Comparison of ENCODE assay signal across 28 cellular contexts in the genomic region with DNA sequence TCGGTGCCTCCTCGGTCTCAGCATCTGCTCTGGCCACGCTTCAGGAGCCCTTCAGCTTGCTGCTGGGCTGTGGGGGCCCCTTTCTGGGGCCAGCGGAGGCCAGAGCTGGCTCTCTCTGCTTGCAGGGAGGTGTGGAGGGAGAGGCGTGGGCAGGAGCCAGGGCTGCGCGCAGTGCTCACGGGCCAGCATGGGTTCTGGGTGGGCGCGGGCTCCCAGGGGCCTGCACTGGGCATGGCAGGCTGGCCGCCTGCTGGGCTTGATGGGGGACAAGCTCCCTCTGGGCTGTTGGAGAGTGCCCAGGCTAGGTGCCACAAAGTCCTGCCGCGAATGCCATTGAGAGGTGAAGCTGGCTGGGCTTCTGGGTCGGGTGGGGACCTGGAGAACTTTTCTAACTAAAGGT.
"Had no signal": no experiment of that assay in that cellular context is flagged by ENCODE, and none has a peak within 500 bp of the region (broad histone marks: within the 10 kb centered on the region; RNA-seq: fewer than 3 reads in every experiment).

No MANE protein-coding gene starts in this region.

- H3K4me3 ChIP-seq: stomach, suprapubic skin, testis, thoracic aorta, thyroid gland, tibial artery, tibial nerve, transverse colon, upper lobe of left lung, upper lobe of right lung, uterus, vagina had no signal

- H3K9me3 Mint-ChIP-seq: stimulated activated effector memory CD8-positive, alpha-beta T cell treated with anti-CD3 and anti-CD28 coated beads, Interleukin-12 subunit alpha, Interleukin-12 subunit beta, amount 100 ng/mL, for 72 hours; type B pancreatic cell had no signal

- H3K4me1 ChIP-seq: stomach, suprapubic skin, testis, thyroid gland, tibial artery, tibial nerve, transverse colon, upper lobe of left lung, upper lobe of right lung, uterus had no signal

- H3K36me3 Mint-ChIP-seq: stimulated activated effector memory CD8-positive, alpha-beta T cell treated with anti-CD3 and anti-CD28 coated beads, Interleukin-12 subunit alpha, Interleukin-12 subunit beta, amount 100 ng/mL, for 72 hours; type B pancreatic cell had no signal

- H3K4me3 Mint-ChIP-seq: stimulated activated effector memory CD8-positive, alpha-beta T cell treated with anti-CD3 and anti-CD28 coated beads, Interleukin-12 subunit alpha, Interleukin-12 subunit beta, amount 100 ng/mL, for 72 hours; stimulated activated naive B cell treated with anti-CD40 and anti-IgM and Interleukin-4, amounts not matched to agents 10 μg/mL and 1 μg/mL and 100 μg/mL, for 72 hours; stimulated activated naive CD8-positive, alpha-beta T cell treated with anti-CD3 and anti-CD28 coated beads, Interleukin-15, amount 100 ng/mL, for 72 hours; stimulated activated naive CD8-positive, alpha-beta T cell treated with anti-CD3 and anti-CD28 coated beads, Interleukin-15, Interleukin-2, amounts not matched to agents 100 ng/mL and 50 ng/mL, for 24 hours; type B pancreatic cell had no signal

- FAIRE-seq: urothelium cell line had no signal

- H3K27ac ChIP-seq: stomach, suprapubic skin, testis, thoracic aorta, thyroid gland, tibial artery, tibial nerve, transverse colon, upper lobe of left lung, upper lobe of right lung, uterus, vagina had no signal

- H3K27me3 Mint-ChIP-seq: stimulated activated naive B cell treated with anti-CD40 and anti-IgM and Interleukin-4, amounts not matched to agents 10 μg/mL and 1 μg/mL and 100 μg/mL, for 72 hours; stimulated activated naive CD8-positive, alpha-beta T cell treated with anti-CD3 and anti-CD28 coated beads, Interleukin-15, amount 100 ng/mL, for 72 hours; stimulated activated naive CD8-positive, alpha-beta T cell treated with anti-CD3 and anti-CD28 coated beads, Interleukin-15, Interleukin-2, amounts not matched to agents 100 ng/mL and 50 ng/mL, for 24 hours; type B pancreatic cell had no signal

- DNase-seq: stimulated activated CD4-positive, alpha-beta T cell treated with anti-CD3 and anti-CD28 coated beads, Interleukin-2, amount 100 ng/mL, for 48 hours; stimulated activated CD4-positive, alpha-beta T cell treated with anti-CD3 and anti-CD28 coated beads, Interleukin-4, amount 100 ng/mL, for 1 hour; stimulated activated CD4-positive, alpha-beta T cell treated with anti-CD3 and anti-CD28 coated beads, Interleukin-4, amount 100 ng/mL, for 24 hours; stimulated activated CD4-positive, alpha-beta T cell treated with anti-CD3 and anti-CD28 coated beads, Interleukin-4, amount 100 ng/mL, for 4 hours; stimulated activated CD8-positive, alpha-beta memory T cell treated with anti-CD3 and anti-CD28 coated beads, Interleukin-4, amount 100 ng/mL, for 48 hours; stimulated activated naive B cell treated with anti-CD40 and anti-IgM and Interleukin-4, amounts not matched to agents 10 μg/mL and 1 μg/mL and 100 μg/mL, for 72 hours; stimulated activated naive CD4-positive, alpha-beta T cell; stimulated activated naive CD4-positive, alpha-beta T cell treated with Interleukin-2 at 50 U/mL for 16 hours; stimulated activated naive CD8-positive, alpha-beta T cell treated with anti-CD3 and anti-CD28 coated beads, Interleukin-15, amount 100 ng/mL, for 72 hours; stimulated activated naive CD8-positive, alpha-beta T cell treated with anti-CD3 and anti-CD28 coated beads, Interleukin-15, Interleukin-2, amounts not matched to agents 100 U/mL and 50 U/mL, for 24 hours; stomach; substantia nigra; testis; thyroid gland; tibial artery; transverse colon; trophoblast cell; upper lobe of right lung; uterus had no signal

- H3K36me3 ChIP-seq: stomach, suprapubic skin, thoracic aorta, thyroid gland, tibial artery, tibial nerve, transverse colon, upper lobe of left lung, upper lobe of right lung, uterus, vagina had no signal

- H3K9me3 ChIP-seq: suprapubic skin, testis, thyroid gland, tibial artery, transverse colon, upper lobe of left lung, upper lobe of right lung, uterus, vagina had no signal

- H3K4me1 Mint-ChIP-seq: stimulated activated naive B cell treated with anti-CD40 and anti-IgM and Interleukin-4, amounts not matched to agents 10 μg/mL and 1 μg/mL and 100 μg/mL, for 72 hours had no signal

- H3K27ac Mint-ChIP-seq: stimulated activated effector memory CD8-positive, alpha-beta T cell treated with anti-CD3 and anti-CD28 coated beads, Interleukin-12 subunit alpha, Interleukin-12 subunit beta, amount 100 ng/mL, for 72 hours; stimulated activated naive B cell treated with anti-CD40 and anti-IgM and Interleukin-4, amounts not matched to agents 10 μg/mL and 1 μg/mL and 100 μg/mL, for 72 hours; stimulated activated naive CD8-positive, alpha-beta T cell treated with anti-CD3 and anti-CD28 coated beads, Interleukin-15, amount 100 ng/mL, for 72 hours; stimulated activated naive CD8-positive, alpha-beta T cell treated with anti-CD3 and anti-CD28 coated beads, Interleukin-15, Interleukin-2, amounts not matched to agents 100 ng/mL and 50 ng/mL, for 24 hours; type B pancreatic cell had no signal

- ATAC-seq: stimulated activated effector memory CD8-positive, alpha-beta T cell treated with anti-CD3 and anti-CD28 coated beads, Interleukin-12 subunit alpha, Interleukin-12 subunit beta, amount 100 ng/mL, for 72 hours; stimulated activated naive B cell treated with anti-CD40 and anti-IgM and Interleukin-4, amounts not matched to agents 10 μg/mL and 1 μg/mL and 100 μg/mL, for 72 hours; stimulated activated naive CD8-positive, alpha-beta T cell treated with anti-CD3 and anti-CD28 coated beads, Interleukin-15, amount 100 ng/mL, for 72 hours; stimulated activated naive CD8-positive, alpha-beta T cell treated with anti-CD3 and anti-CD28 coated beads, Interleukin-15, Interleukin-2, amounts not matched to agents 100 U/mL and 50 U/mL, for 24 hours; upper lobe of right lung had no signal
